In the genomic region with DNA sequence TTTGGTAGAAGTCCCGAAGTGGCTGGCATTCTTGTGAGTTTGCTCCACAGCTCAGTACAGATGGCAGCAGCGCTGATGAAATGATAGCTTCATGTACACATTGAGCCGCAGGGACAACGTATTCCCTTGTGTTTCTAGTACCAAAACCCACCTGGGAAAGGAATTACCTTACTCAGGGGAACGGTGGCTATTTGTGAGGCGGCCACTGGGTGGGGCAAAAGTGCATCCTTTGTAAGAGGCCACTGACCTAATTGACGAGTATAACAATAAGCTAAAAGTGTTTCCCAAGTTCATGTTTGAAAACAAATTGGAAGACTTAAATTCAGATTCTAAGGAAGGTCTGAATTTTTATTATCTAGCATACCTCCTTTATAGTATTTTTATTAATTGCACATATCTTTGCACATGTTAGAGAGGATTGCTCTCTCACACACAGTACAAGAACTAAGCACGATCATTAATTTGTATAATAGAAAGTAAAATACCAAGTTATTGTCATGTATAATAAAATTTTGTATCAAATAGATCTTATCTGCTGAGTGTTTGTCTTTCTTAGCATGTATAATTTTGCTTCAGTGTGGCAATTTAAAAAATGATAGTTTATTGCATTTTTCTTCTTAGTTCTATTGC, we compare ENCODE assay signal across 8 cellular contexts. TPM values are rescaled to one million over a fixed set of nuclear protein-coding genes. Genes with fewer than 3 reads are reported as not detected.
DNase-seq lines count a peak whose midpoint lies in the region; ATAC-seq and TF ChIP-seq lines count a peak whose summit lies in the region.

No MANE protein-coding gene starts in this region.

- no peak overlapping the region for H3K4me3 ChIP-seq in DOHH2 (ENCODE audit: low read length)
- no peak overlapping the region for H3K4me3 ChIP-seq in SJCRH30
- H3K4me3 ChIP-seq in left lung: no peak overlapping the region
- no peak overlapping the region for H3K4me3 ChIP-seq in tibial artery

- no peaks in the 10 kb centered on the region for H3F3A ChIP-seq in DOHH2 (ENCODE audit: control insufficient read depth, insufficient read depth)

- H3K4me1 ChIP-seq in DOHH2 (ENCODE audit: control insufficient read depth, low read length) (no peaks in the 10 kb centered on the region), SJCRH30 (no peaks in the 10 kb centered on the region), left lung (no peaks in the 10 kb centered on the region), tibial artery (peaks cover 0 to 5% (median 0%) of the 10 kb centered on the region in 4 donors)

- peak; percentile 36 for TF ChIP-seq CTCF in DOHH2 (IDR thresholded peaks at IDR 0.05; ENCODE audit: low read depth, low read length, poor library complexity, severe bottlenecking)
- no peak for TF ChIP-seq CTCF in left lung (IDR thresholded peaks at IDR 0.05)
- peak in 1 of 2 experiments; percentile 5 for TF ChIP-seq CTCF in tibial artery (IDR thresholded peaks at IDR 0.05)

- H3K27ac ChIP-seq in DOHH2 (ENCODE audit: low read depth, low read length) (no peak overlapping the region), SJCRH30 (no peak overlapping the region), left lung (no peak overlapping the region), tibial artery (no peak overlapping the region)

- no peaks in the 10 kb centered on the region for H3K9me2 ChIP-seq in DOHH2 (replicated peaks; ENCODE audit: control insufficient read depth, low read length)

- H4K20me1 ChIP-seq in DOHH2 (ENCODE audit: control insufficient read depth, insufficient read depth, low read depth, low read length): no peaks in the 10 kb centered on the region

- H3K36me3 ChIP-seq in DOHH2 (ENCODE audit: control insufficient read depth, low read length) (no peaks in the 10 kb centered on the region), SJCRH30 (no peaks in the 10 kb centered on the region), left lung (no peaks in the 10 kb centered on the region), tibial artery (no peaks in the 10 kb centered on the region)

- DNase-seq in LoVo (ENCODE audit: low spot score): peak; percentile 50
- DNase-seq in SJCRH30: peak; percentile 19 to 49
- no peak for DNase-seq in left lung
- no peak for DNase-seq in tibial artery
- no peak for DNase-seq in amniotic stem cell (lab: John Stamatoyannopoulos, UW)

- intact Hi-C loops in left lung (cut with DNase I): no loop called here
- intact Hi-C loops in tibial artery (cut with DNase I; ENCODE audit: low total_unique reads): no loop called here

- H3K27me3 ChIP-seq in DOHH2 (ENCODE audit: control insufficient read depth, low read length) (no peaks in the 10 kb centered on the region), SJCRH30 (no peaks in the 10 kb centered on the region), left lung (no peaks in the 10 kb centered on the region), tibial artery (no peaks in the 10 kb centered on the region)

- ATAC-seq in left lung: peak; percentile 60
- ATAC-seq in HG02623 (IDR thresholded peaks at IDR 0.05; ENCODE audit: unreplicated experiment): no peak
- ATAC-seq in HG03139 (IDR thresholded peaks at IDR 0.05; ENCODE audit: unreplicated experiment): no peak

- H3K79me2 ChIP-seq in DOHH2 (ENCODE audit: control insufficient read depth, low read length): no peaks in the 10 kb centered on the region

- H3K4me2 ChIP-seq in DOHH2 (ENCODE audit: low read length): no peak overlapping the region

- H3K9me3 ChIP-seq in DOHH2 (ENCODE audit: control insufficient read depth, insufficient read depth, low read length) (no peaks in the 10 kb centered on the region), SJCRH30 (replicated peaks) (no peaks in the 10 kb centered on the region), left lung (no peaks in the 10 kb centered on the region), tibial artery (no peaks in the 10 kb centered on the region)

RNA-seq across cellular contexts. Expression of gene CDH7, which starts 25.3 kb away (rescaled TPM):
- 6.8 and 7.8 TPM in 2 replicates for total RNA-seq in SJCRH30 (2014; rRNA removed; shearing (Covaris generic))
- under 1 TPM in 1 of 2 donors, not detected in 1; 0.34 TPM for total RNA-seq in left lung

Comparison
In these comparisons a context has a peak if more than half of its experiments do, and no peak if none do; other contexts are left out.
1. DNase-seq: peak in LoVo (single experiment) and SJCRH30 (2 of 2); none in left lung (0 of 2), tibial artery (0 of 2) and amniotic stem cell (single experiment).